Comparison of ENCODE assay signal across 1 cellular context in genomic region chr18:48950536-48951447, GRCh38.
TF ChIP-seq lines count a peak whose summit lies in the region.

A gene with protein sequence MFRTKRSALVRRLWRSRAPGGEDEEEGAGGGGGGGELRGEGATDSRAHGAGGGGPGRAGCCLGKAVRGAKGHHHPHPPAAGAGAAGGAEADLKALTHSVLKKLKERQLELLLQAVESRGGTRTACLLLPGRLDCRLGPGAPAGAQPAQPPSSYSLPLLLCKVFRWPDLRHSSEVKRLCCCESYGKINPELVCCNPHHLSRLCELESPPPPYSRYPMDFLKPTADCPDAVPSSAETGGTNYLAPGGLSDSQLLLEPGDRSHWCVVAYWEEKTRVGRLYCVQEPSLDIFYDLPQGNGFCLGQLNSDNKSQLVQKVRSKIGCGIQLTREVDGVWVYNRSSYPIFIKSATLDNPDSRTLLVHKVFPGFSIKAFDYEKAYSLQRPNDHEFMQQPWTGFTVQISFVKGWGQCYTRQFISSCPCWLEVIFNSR (minus strand): TSS chr18:48950965. CDS start chr18:48950424, 541 bp downstream.

TF ChIP-seq in GM23338, 12 proteins besides CTCF, POLR2A, EP300 and RAD21 (continued from another document):
- TF ChIP-seq REST (IDR thresholded peaks at IDR 0.05; ENCODE audit: unreplicated experiment) (no peak), ZNF114 (CRISPR knock-in tag; IDR thresholded peaks at IDR 0.05) (no peak), STAT1 (IDR thresholded peaks at IDR 0.05; ENCODE audit: unreplicated experiment) (no peak)
- TF ChIP-seq, protein P1, sequence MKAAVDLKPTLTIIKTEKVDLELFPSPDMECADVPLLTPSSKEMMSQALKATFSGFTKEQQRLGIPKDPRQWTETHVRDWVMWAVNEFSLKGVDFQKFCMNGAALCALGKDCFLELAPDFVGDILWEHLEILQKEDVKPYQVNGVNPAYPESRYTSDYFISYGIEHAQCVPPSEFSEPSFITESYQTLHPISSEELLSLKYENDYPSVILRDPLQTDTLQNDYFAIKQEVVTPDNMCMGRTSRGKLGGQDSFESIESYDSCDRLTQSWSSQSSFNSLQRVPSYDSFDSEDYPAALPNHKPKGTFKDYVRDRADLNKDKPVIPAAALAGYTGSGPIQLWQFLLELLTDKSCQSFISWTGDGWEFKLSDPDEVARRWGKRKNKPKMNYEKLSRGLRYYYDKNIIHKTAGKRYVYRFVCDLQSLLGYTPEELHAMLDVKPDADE (IDR thresholded peaks at IDR 0.05): no peak
